8 cellular contexts compared by ENCODE assay signal in the genomic region with DNA sequence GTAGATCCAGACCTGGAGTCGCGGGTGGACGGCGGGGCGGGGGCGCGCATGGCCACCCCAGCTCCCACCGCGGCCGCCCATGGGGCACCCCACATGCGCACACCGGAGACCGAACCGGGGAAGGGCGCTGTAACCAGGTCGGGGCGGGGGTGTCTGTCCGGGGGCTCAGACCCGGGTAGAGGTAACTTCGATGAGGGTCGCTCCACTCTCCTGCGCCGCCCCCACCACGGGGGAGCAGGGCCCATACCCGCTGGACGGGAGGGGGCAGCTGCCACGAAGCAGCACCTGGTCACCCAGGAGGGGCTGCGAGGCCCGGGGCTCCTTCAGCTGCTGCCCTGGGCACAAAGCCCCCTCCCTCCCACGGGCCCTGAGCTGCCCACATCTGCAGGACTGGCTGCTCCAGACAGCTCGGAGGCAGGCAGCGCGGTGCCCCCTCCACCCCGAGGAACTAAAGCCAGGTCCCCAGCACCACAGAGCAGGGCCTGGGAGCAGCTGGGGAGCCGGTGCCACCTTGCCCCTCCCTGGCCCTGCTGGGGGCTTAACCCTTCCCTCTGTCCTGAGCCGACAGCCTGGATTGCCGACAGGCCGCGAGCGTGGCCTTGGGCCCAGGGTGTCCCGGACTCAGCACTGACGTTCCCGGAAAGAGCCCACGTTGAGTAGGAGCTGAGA. TPM values are rescaled to one million over a fixed set of nuclear protein-coding genes. Genes with fewer than 3 reads are reported as not detected.
DNase-seq lines count a peak whose midpoint lies in the region; ATAC-seq and TF ChIP-seq lines count a peak whose summit lies in the region.
"Not testable (repeated sequence)": the region's sequence is repeated elsewhere in the genome, so short reads cannot be mapped to it uniquely, and the experiment has no call there.

No MANE protein-coding gene starts in this region.

- WGBS in hepatocyte (ENCODE audit: low lambda C conversion rate, missing lambda C conversion rate), result 5% methylated on average over 15 of the region's 44 CpGs

- RAD21 ChIA-PET in HCT116 (lab: Charles Lee; ENCODE audit: low non-redundant PET in 1 of 2, low total read pairs in 2 of 2, uncharacterized antibody in 2 of 2, unreplicated experiment in 2 of 2), result not testable (repeated sequence)

- H3K4me1 ChIP-seq in CD4-positive, alpha-beta memory T cell (ENCODE audit: insufficient read depth, low read length), result peaks cover 16% of the 10 kb centered on the region
- H3K4me1 ChIP-seq in HCT116 (ENCODE audit: control insufficient read depth in 1 of 2, insufficient read depth in 2 of 2, low read length in 2 of 2), result not testable (repeated sequence)
- H3K4me1 ChIP-seq in Loucy (ENCODE audit: insufficient read depth, low read length, poor library complexity, severe bottlenecking), result peaks cover 24% of the 10 kb centered on the region
- H3K4me1 ChIP-seq in hepatocyte (ENCODE audit: insufficient read depth), result peaks cover 25% of the 10 kb centered on the region
- H3K4me1 ChIP-seq in neural progenitor cell, result peaks cover 37% of the 10 kb centered on the region
- H3K4me1 ChIP-seq in stomach smooth muscle (ENCODE audit: control insufficient read depth, insufficient read depth, low read length), result peaks cover 17% of the 10 kb centered on the region

- peak overlapping the region; percentile 83 for H3K9ac ChIP-seq in HCT116 (ENCODE audit: low read length)
- H3K9ac ChIP-seq in Loucy (ENCODE audit: low read depth, low read length, poor library complexity, severe bottlenecking), result peak overlapping the region; percentile 78
- H3K9ac ChIP-seq in neural progenitor cell, result not testable (repeated sequence)
- H3K9ac ChIP-seq in stomach smooth muscle (ENCODE audit: low read length in 2 of 2), result peak overlapping the region in 1 of 2 donors; percentile 98

- TF ChIP-seq RAD21 in HCT116 (IDR thresholded peaks at IDR 0.05; ENCODE audit: low read depth), result not testable (repeated sequence)

- not testable (repeated sequence) for H2AFZ ChIP-seq in HCT116 (ENCODE audit: low read depth, low read length, poor library complexity, severe bottlenecking); Loucy (ENCODE audit: low read length); hepatocyte; neural progenitor cell (replicated peaks)

- H3K9me3 Mint-ChIP-seq in CD4-positive, alpha-beta memory T cell; activated T-cell treated with anti-CD3 and anti-CD28 coated beads, Interleukin-2, amount 50 U/mL, for 24 hours; neural progenitor cell: not testable (repeated sequence)

- TF ChIP-seq CTCF in HCT116 (IDR thresholded peaks at IDR 0.05 in 2 of 3, conservative IDR thresholded peaks at IDR 0.05 in 1 of 3; ENCODE audit: borderline replicate concordance in 1 of 3, insufficient read depth in 1 of 3, low read depth in 2 of 3, low read length in 2 of 3); Loucy (conservative IDR thresholded peaks at IDR 0.05; ENCODE audit: low read length); coronary artery (IDR thresholded peaks at IDR 0.05); hepatocyte (IDR thresholded peaks at IDR 0.05; ENCODE audit: poor library complexity); neural progenitor cell (IDR thresholded peaks at IDR 0.05): not testable (repeated sequence)

- H3K4me3 ChIP-seq in CD4-positive, alpha-beta memory T cell (ENCODE audit: low read length in 2 of 2), result peak overlapping the region in 1 of 2 donors; percentile 19
- H3K4me3 ChIP-seq in HCT116 (replicated peaks in 1 of 2; ENCODE audit: low read depth in 1 of 2, low read length in 2 of 2) (peak overlapping the region; percentile 70 to 82), Loucy (ENCODE audit: low read length, poor library complexity, severe bottlenecking) (peak overlapping the region; percentile 69), coronary artery (peak overlapping the region; percentile 99), neural progenitor cell (peak overlapping the region; percentile 45), stomach smooth muscle (ENCODE audit: low read length in 2 of 2) (peak overlapping the region; percentile 83 to 92)
- H3K4me3 ChIP-seq in hepatocyte, result not testable (repeated sequence)

- H3K27ac Mint-ChIP-seq in CD4-positive, alpha-beta memory T cell, result peak overlapping the region in 2 of 7 donors; percentile 85 to 96
- peak overlapping the region; percentile 94 for H3K27ac Mint-ChIP-seq in activated T-cell treated with anti-CD3 and anti-CD28 coated beads, Interleukin-2, amount 50 U/mL, for 24 hours
- not testable (repeated sequence) for H3K27ac Mint-ChIP-seq in neural progenitor cell

- not testable (repeated sequence) for H3K9me2 ChIP-seq in HCT116 (ENCODE audit: insufficient read depth); Loucy (replicated peaks; ENCODE audit: low read depth, low read length); hepatocyte (replicated peaks; ENCODE audit: insufficient read depth)

- peaks cover 12% of the 10 kb centered on the region for H3K79me2 ChIP-seq in HCT116 (ENCODE audit: insufficient read depth, low read length)
- H3K79me2 ChIP-seq in Loucy (ENCODE audit: insufficient read depth, low read length), result peaks cover 58% of the 10 kb centered on the region
- peaks cover 37% of the 10 kb centered on the region for H3K79me2 ChIP-seq in hepatocyte
- not testable (repeated sequence) for H3K79me2 ChIP-seq in neural progenitor cell (ENCODE audit: low read depth)

- peak; percentile 33 for ATAC-seq in HCT116

- not testable (repeated sequence) for H3K27me3 ChIP-seq in CD4-positive, alpha-beta memory T cell (ENCODE audit: insufficient read depth, low read length); HCT116 (ENCODE audit: insufficient read depth, low read length)
- H3K27me3 ChIP-seq in Loucy (ENCODE audit: insufficient read depth, low read length, poor library complexity, severe bottlenecking) (peaks cover 32% of the 10 kb centered on the region), hepatocyte (peaks cover 14% of the 10 kb centered on the region), neural progenitor cell (peaks cover 39% of the 10 kb centered on the region), stomach smooth muscle (ENCODE audit: control insufficient read depth in 1 of 2, insufficient read depth in 2 of 2, low read length in 2 of 2) (peaks cover 2 to 16% of the 10 kb centered on the region in 2 donors)

- TF ChIP-seq POLR2A in HCT116 (IDR thresholded peaks at IDR 0.05; ENCODE audit: borderline replicate concordance, extremely low read depth, insufficient read depth, insufficient read length), result not testable (repeated sequence)

- H3K4me1 Mint-ChIP-seq in CD4-positive, alpha-beta memory T cell, result peaks cover 20 to 38% (median 26%) of the 10 kb centered on the region in 4 donors
- H3K4me1 Mint-ChIP-seq in activated T-cell treated with anti-CD3 and anti-CD28 coated beads, Interleukin-2, amount 50 U/mL, for 24 hours (ENCODE audit: low read depth), result peaks cover 33% of the 10 kb centered on the region
- H3K4me1 Mint-ChIP-seq in neural progenitor cell, result peaks cover 35% of the 10 kb centered on the region

- H3K4me2 ChIP-seq in HCT116 (ENCODE audit: low read length), result peak overlapping the region; percentile 88
- peak overlapping the region; percentile 48 for H3K4me2 ChIP-seq in Loucy (ENCODE audit: low read depth, low read length, poor library complexity, severe bottlenecking)
- peak overlapping the region; percentile 89 for H3K4me2 ChIP-seq in hepatocyte
- H3K4me2 ChIP-seq in neural progenitor cell, result peak overlapping the region; percentile 79

- H3K4me3 Mint-ChIP-seq in CD4-positive, alpha-beta memory T cell, result peak overlapping the region; percentile 35 to 90 (median 86)
- H3K4me3 Mint-ChIP-seq in activated T-cell treated with anti-CD3 and anti-CD28 coated beads, Interleukin-2, amount 50 U/mL, for 24 hours, result peak overlapping the region; percentile 87
- peak overlapping the region; percentile 95 for H3K4me3 Mint-ChIP-seq in neural progenitor cell

- not testable (repeated sequence) for BruUV-seq in HCT116 (replicated peaks; lab: Mats Ljungman, UMichigan)

- H4K20me1 ChIP-seq in HCT116 (ENCODE audit: insufficient read depth); hepatocyte (ENCODE audit: insufficient read depth, poor library complexity, severe bottlenecking); neural progenitor cell (ENCODE audit: low read depth): not testable (repeated sequence)
- H4K20me1 ChIP-seq in Loucy (ENCODE audit: insufficient read depth, low read length, poor library complexity, severe bottlenecking), result peaks cover 37% of the 10 kb centered on the region

- peak in 1 of 5 donors; percentile 42 for DNase-seq in CD4-positive, alpha-beta memory T cell
- not testable (repeated sequence) for DNase-seq in HCT116 (ENCODE audit: low read depth, low spot score); coronary artery (ENCODE audit: low spot score); hepatocyte (ENCODE audit: low spot score); neural progenitor cell (ENCODE audit: low spot score)
- DNase-seq in activated T-cell treated with anti-CD3 and anti-CD28 coated beads, Interleukin-2, amount 50 U/mL, for 24 hours, result peak; percentile 68

- peaks cover 24 to 29% of the 10 kb centered on the region in 2 donors for H3K36me3 Mint-ChIP-seq in CD4-positive, alpha-beta memory T cell
- H3K36me3 Mint-ChIP-seq in activated T-cell treated with anti-CD3 and anti-CD28 coated beads, Interleukin-2, amount 50 U/mL, for 24 hours (ENCODE audit: low read depth), result peaks cover 45% of the 10 kb centered on the region
- not testable (repeated sequence) for H3K36me3 Mint-ChIP-seq in neural progenitor cell

- H3K36me3 ChIP-seq in CD4-positive, alpha-beta memory T cell (ENCODE audit: insufficient read depth, low read length); HCT116 (ENCODE audit: control insufficient read depth in 1 of 2, insufficient read depth in 2 of 2, low read length in 2 of 2); hepatocyte (replicated peaks; ENCODE audit: insufficient read depth, low read depth); neural progenitor cell; stomach smooth muscle (ENCODE audit: control insufficient read depth in 2 of 2, insufficient read depth in 2 of 2, low read length in 2 of 2): not testable (repeated sequence)
- peaks cover 30% of the 10 kb centered on the region for H3K36me3 ChIP-seq in Loucy (ENCODE audit: insufficient read depth, low read length)

- POLR2A ChIA-PET in CD4-positive, alpha-beta memory T cell (lab: Charles Lee; ENCODE audit: partially characterized antibody), result interaction anchor here (1.1 to 1.3 kb wide), 3 partner anchors 10 to 51 kb away, joined by 5 to 8 read pairs (median 6); no protein-coding TSS in a partner anchor
- POLR2A ChIA-PET in HCT116 (lab: Charles Lee), result not testable (repeated sequence)

- CTCF ChIA-PET in CD4-positive, alpha-beta memory T cell (lab: Charles Lee; ENCODE audit: partially characterized antibody), result not testable (repeated sequence)
- CTCF ChIA-PET in HCT116 (lab: Charles Lee), result interaction anchor here (1.1 kb wide), 1 partner anchor 9 kb away, joined by 3 read pairs; no protein-coding TSS in a partner anchor

- peak overlapping the region; percentile 60 for H3K27ac ChIP-seq in CD4-positive, alpha-beta memory T cell (ENCODE audit: low read depth, low read length)
- peak overlapping the region; percentile 90 for H3K27ac ChIP-seq in HCT116 (ENCODE audit: low read depth, low read length)
- H3K27ac ChIP-seq in coronary artery, result peak overlapping the region; percentile 88 to 100
- H3K27ac ChIP-seq in hepatocyte, result peak overlapping the region; percentile 100
- H3K27ac ChIP-seq in neural progenitor cell, result not testable (repeated sequence)
- H3K27ac ChIP-seq in stomach smooth muscle (ENCODE audit: low read length), result peak overlapping the region; percentile 93

- H3F3A ChIP-seq in Loucy (ENCODE audit: low read depth) (peaks cover 16% of the 10 kb centered on the region; the same call in 1 of the 2 replicates), neural progenitor cell (ENCODE audit: low read depth) (peaks cover 25% of the 10 kb centered on the region)

- H3K9me3 ChIP-seq in CD4-positive, alpha-beta memory T cell (ENCODE audit: control insufficient read depth in 1 of 2, low read length in 2 of 2); HCT116 (ENCODE audit: control insufficient read depth in 1 of 2, insufficient read depth in 1 of 2, low read depth in 1 of 2, low read length in 2 of 2); Loucy (ENCODE audit: insufficient read depth, low read depth, low read length); hepatocyte (ENCODE audit: low read depth); neural progenitor cell (ENCODE audit: low read depth); stomach smooth muscle (ENCODE audit: control insufficient read depth in 2 of 2, low read length in 2 of 2): not testable (repeated sequence)

- intact Hi-C loops in CD4-positive, alpha-beta memory T cell (cut with micrococcal nuclease); HCT116 (cut with micrococcal nuclease): not testable (repeated sequence)

- not testable (repeated sequence) for H3K27me3 Mint-ChIP-seq in CD4-positive, alpha-beta memory T cell; activated T-cell treated with anti-CD3 and anti-CD28 coated beads, Interleukin-2, amount 50 U/mL, for 24 hours
- peaks cover 12% of the 10 kb centered on the region for H3K27me3 Mint-ChIP-seq in neural progenitor cell (ENCODE audit: insufficient read depth, low read depth)

RNA-seq across cellular contexts. Expression of a gene that starts 1.7 kb away (rescaled TPM):
- 1 to 10 TPM; 6.2 to 7.2 TPM for total RNA-seq in CD4-positive, alpha-beta memory T cell
- 100 to 1,000 TPM in 1 of 2 donors, 1 to 10 TPM in 1; 9.1 to 108 TPM for polyA plus RNA-seq in CD4-positive, alpha-beta memory T cell
- 380 TPM for total RNA-seq in HCT116 (2021; ENCODE audit: unreplicated experiment)
- polyA plus RNA-seq in HCT116 (2012), result 1,265 and 1,477 TPM in 2 replicates
- 166 and 182 TPM in 2 replicates for total RNA-seq in hepatocyte
- 2,035 and 2,121 TPM in 2 replicates for polyA plus RNA-seq in hepatocyte
- total RNA-seq in neural progenitor cell (ENCODE audit: low replicate concordance), result 19.8 and 61.7 TPM in 2 replicates

RNA-seq across cellular contexts. Expression of a gene that starts 5.1 kb away (rescaled TPM):
- 100 to 1,000 TPM; 119 to 121 TPM for total RNA-seq in CD4-positive, alpha-beta memory T cell
- polyA plus RNA-seq in CD4-positive, alpha-beta memory T cell, result 1,000 to 10,000 TPM; 2,073 to 2,173 TPM
- total RNA-seq in HCT116 (2021; ENCODE audit: unreplicated experiment), result 6.1 TPM
- 7.8 and 10.1 TPM in 2 replicates for polyA plus RNA-seq in HCT116 (2012)
- 98.0 and 98.9 TPM in 2 replicates for total RNA-seq in hepatocyte
- 159 and 201 TPM in 2 replicates for polyA plus RNA-seq in hepatocyte
- 13.3 and 48.6 TPM in 2 replicates for total RNA-seq in neural progenitor cell (ENCODE audit: low replicate concordance)

RNA-seq across cellular contexts. Expression of a gene that starts 11.3 kb away (rescaled TPM):
- 100 to 1,000 TPM; 202 to 203 TPM for total RNA-seq in CD4-positive, alpha-beta memory T cell
- 1,000 to 10,000 TPM; 2,491 to 3,716 TPM for polyA plus RNA-seq in CD4-positive, alpha-beta memory T cell
- total RNA-seq in HCT116 (2021; ENCODE audit: unreplicated experiment), result 106 TPM
- polyA plus RNA-seq in HCT116 (2012), result 322 and 372 TPM in 2 replicates
- total RNA-seq in hepatocyte, result 59.2 and 74.6 TPM in 2 replicates
- polyA plus RNA-seq in hepatocyte, result 504 and 535 TPM in 2 replicates
- 10.5 and 63.9 TPM in 2 replicates for total RNA-seq in neural progenitor cell (ENCODE audit: low replicate concordance)

RNA-seq across cellular contexts. Expression of a gene that starts 19.6 kb away (rescaled TPM):
- total RNA-seq in CD4-positive, alpha-beta memory T cell, result not detected
- polyA plus RNA-seq in CD4-positive, alpha-beta memory T cell, result not detected
- total RNA-seq in HCT116 (2021; ENCODE audit: unreplicated experiment) (not detected), hepatocyte (not detected in 2 replicates), neural progenitor cell (ENCODE audit: low replicate concordance) (not detected in 2 replicates)
- polyA plus RNA-seq in HCT116 (2012), result not detected in 2 replicates
- polyA plus RNA-seq in hepatocyte, result 0.36 TPM in 1 of 2 replicates, not detected in the other

RNA-seq across cellular contexts. Expression of a gene that starts 30.0 kb away (rescaled TPM):
- total RNA-seq in CD4-positive, alpha-beta memory T cell, result 100 to 1,000 TPM; 304 TPM
- polyA plus RNA-seq in CD4-positive, alpha-beta memory T cell, result 1 to 10 TPM; 3.0 to 5.6 TPM
- total RNA-seq in HCT116 (2021; ENCODE audit: unreplicated experiment) (57.5 TPM), hepatocyte (12.0 and 19.2 TPM in 2 replicates), neural progenitor cell (ENCODE audit: low replicate concordance) (20.5 and 44.4 TPM in 2 replicates)
- 33.9 and 37.6 TPM in 2 replicates for polyA plus RNA-seq in HCT116 (2012)
- polyA plus RNA-seq in hepatocyte, result 27.9 and 44.0 TPM in 2 replicates
